In the genomic region with DNA sequence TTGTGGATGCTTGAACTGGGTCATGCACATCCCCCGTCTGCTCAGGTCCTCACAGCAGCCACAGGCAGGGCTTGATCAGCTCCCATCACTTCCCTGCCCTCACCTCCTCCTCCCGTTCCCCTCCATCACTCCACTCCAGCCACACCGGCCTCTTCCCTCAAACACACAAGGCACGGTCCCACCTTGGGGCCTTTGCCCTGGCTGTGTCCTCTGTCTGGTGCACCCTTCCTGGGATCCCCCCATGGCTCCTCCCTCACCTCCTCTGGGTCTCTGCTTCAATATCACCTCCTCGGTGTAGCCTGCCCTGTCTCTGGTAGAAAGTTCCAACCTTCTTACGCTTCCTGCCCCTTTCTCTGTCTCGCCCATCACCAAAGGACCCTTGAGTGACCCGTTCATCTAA, we compare ENCODE assay signal across 17 cellular contexts. TPM values are rescaled to one million over a fixed set of nuclear protein-coding genes. Genes with fewer than 3 reads are reported as not detected.
A peak's percentile ranks its signal among the peaks of the same experiment; 100 is the strongest.
DNase-seq lines count a peak whose midpoint lies in the region; ATAC-seq and TF ChIP-seq lines count a peak whose summit lies in the region.
"Had no signal": no experiment of that assay in that cellular context is flagged by ENCODE, and none has a peak within 500 bp of the region (broad histone marks: within the 10 kb centered on the region; RNA-seq: fewer than 3 reads in every experiment).

No MANE protein-coding gene starts in this region.

- H2BK120ac ChIP-seq in IMR-90 (ENCODE audit: low read depth, low read length) (no peak overlapping the region), mesenchymal stem cell (ENCODE audit: low read depth, low read length) (no peak overlapping the region)

- H4K91ac ChIP-seq in IMR-90 (ENCODE audit: insufficient read depth, low read depth, low read length) (no peak overlapping the region), mesenchymal stem cell (ENCODE audit: low read length) (no peak overlapping the region)

- H4K20me1 ChIP-seq in BLaER1 (no peaks in the 10 kb centered on the region), IMR-90 (ENCODE audit: insufficient read depth, low read length) (no peaks in the 10 kb centered on the region; the same call in 1 of the 2 replicates)

- dilution Hi-C loops in IMR-90 (cut with HindIII; ENCODE audit: low sequenced_read_pairs, unreplicated experiment) = no loop called here

- peak overlapping the region in 1 of 2 experiments; percentile 2 for H2BK12ac ChIP-seq in mesenchymal stem cell (ENCODE audit: low read length in 2 of 2)

- H3K27me3 ChIP-seq in BLaER1 (no peaks in the 10 kb centered on the region), IMR-90 (ENCODE audit: control insufficient read depth, insufficient read depth, low read length) (peaks cover 8% of the 10 kb centered on the region; the same call in 1 of the 2 replicates), mesenchymal stem cell (ENCODE audit: control insufficient read depth in 1 of 2, insufficient read depth in 1 of 2, low read length in 2 of 2) (peaks cover 0 to 28% of the 10 kb centered on the region in 2 experiments), spleen (replicated peaks in 1 of 7) (peaks cover 0 to 40% (median 3%) of the 10 kb centered on the region in 7 donors)
- H3K27me3 ChIP-seq: Peyer's patch had no signal

- H4K5ac ChIP-seq in IMR-90 (ENCODE audit: low read depth, low read length) = no peak overlapping the region

- H3K9me1 ChIP-seq in IMR-90 (ENCODE audit: insufficient read depth, low read length) = no peaks in the 10 kb centered on the region

- H3K4me1 ChIP-seq in BLaER1 (peaks cover 51% of the 10 kb centered on the region), IMR-90 (ENCODE audit: control insufficient read depth, insufficient read depth, low read length) (0 out of 2 replicates have a peak, but pooled peaks cover 2% of the 10 kb centered on the region), mesenchymal stem cell (ENCODE audit: control insufficient read depth, insufficient read depth, low read depth, low read length) (peaks cover 8% of the 10 kb centered on the region), spleen (peaks cover 6 to 69% (median 49%) of the 10 kb centered on the region in 6 donors)
- H3K4me1 ChIP-seq: Peyer's patch had no signal

- no peak overlapping the region for H2BK15ac ChIP-seq in IMR-90 (ENCODE audit: low read depth, low read length)
- H2BK15ac ChIP-seq in mesenchymal stem cell (ENCODE audit: low read depth, poor library complexity, severe bottlenecking) = no peak overlapping the region

- in situ Hi-C loops in IMR-90 (cut with MboI; ENCODE audit: low sequenced_read_pairs) = no loop called here

- no peak for TF ChIP-seq POLR2A in IMR-90 (IDR thresholded peaks at IDR 0.05; ENCODE audit: low read depth, low read length)
- TF ChIP-seq POLR2A in spleen (IDR thresholded peaks at IDR 0.05) = no peak

- CTCF ChIA-PET in IMR-90 (lab: Yijun Ruan, JAX) = no interaction called here

- intact Hi-C loops in IMR-90 (cut with micrococcal nuclease) (no loop called here), spleen (cut with DNase I; ENCODE audit: low total_unique reads) (no loop called here)

- H2BK5ac ChIP-seq in IMR-90 (ENCODE audit: low read depth, low read length, poor library complexity, severe bottlenecking) = no peak overlapping the region
- H2BK5ac ChIP-seq in mesenchymal stem cell (ENCODE audit: low read depth, low read length, poor library complexity, severe bottlenecking) = no peak overlapping the region

- H3K36me3 ChIP-seq in BLaER1 = no peaks in the 10 kb centered on the region
- H3K36me3 ChIP-seq in IMR-90 (ENCODE audit: control insufficient read depth, insufficient read depth, low read length) = no peaks in the 10 kb centered on the region
- H3K36me3 ChIP-seq in mesenchymal stem cell (ENCODE audit: control insufficient read depth in 1 of 2, insufficient read depth in 2 of 2, low read depth in 1 of 2, low read length in 2 of 2) = no peaks in the 10 kb centered on the region
- peaks cover 0 to 33% (median 0%) of the 10 kb centered on the region in 6 donors for H3K36me3 ChIP-seq in spleen
- H3K36me3 ChIP-seq: Peyer's patch had no signal

- H2AFZ ChIP-seq in IMR-90 (replicated peaks; ENCODE audit: low read length, poor library complexity) (peak overlapping the region; percentile 34), mesenchymal stem cell (ENCODE audit: low read depth, low read length) (peak overlapping the region; percentile 18)

- TF ChIP-seq RAD21 in IMR-90 (IDR thresholded peaks at IDR 0.05; ENCODE audit: low read length) = no peak

- H3K18ac ChIP-seq in IMR-90 (ENCODE audit: low read depth, low read length) (no peak overlapping the region), mesenchymal stem cell (ENCODE audit: low read depth in 1 of 2, low read length in 2 of 2) (no peak overlapping the region)

- H3K23ac ChIP-seq in IMR-90 (ENCODE audit: low read depth, low read length) = no peak overlapping the region
- H3K23ac ChIP-seq in mesenchymal stem cell (ENCODE audit: low read length in 2 of 2) = no peak overlapping the region

- H3K4me2 ChIP-seq in BLaER1 = peak overlapping the region; percentile 60
- H3K4me2 ChIP-seq in IMR-90 (ENCODE audit: low read depth, low read length) = no peak overlapping the region
- no peak overlapping the region for H3K4me2 ChIP-seq in mesenchymal stem cell (ENCODE audit: low read length, poor library complexity, severe bottlenecking)

- no peak overlapping the region for H2BK20ac ChIP-seq in IMR-90 (ENCODE audit: low read depth, low read length)

- no peak for DNase-seq in IMR-90
- DNase-seq in mesenchymal stem cell = no peak
- no peak for DNase-seq in spleen
- no peak for DNase-seq in HT-29 (ENCODE audit: low spot score)
- DNase-seq: DMS79, NCI-H1105, NCI-H1694, NCI-H2081 treated with DMSO at 0.1 percent for 48 hours, Peyer's patch had no signal

- peak overlapping the region; percentile 56; the same call in 1 of the 2 replicates for H3K27ac ChIP-seq in BLaER1
- H3K27ac ChIP-seq in IMR-90 (ENCODE audit: insufficient read depth, low read length) = no peak overlapping the region
- no peak overlapping the region for H3K27ac ChIP-seq in mesenchymal stem cell (ENCODE audit: low read length, poor library complexity, severe bottlenecking)
- H3K27ac ChIP-seq in spleen = peak overlapping the region in 5 of 8 donors; percentile 48 to 68 (median 65)

- H3K56ac ChIP-seq in IMR-90 (ENCODE audit: extremely low read depth, insufficient read depth, low read length) = no peak overlapping the region

- H2AK9ac ChIP-seq in IMR-90 (replicated peaks; ENCODE audit: low read depth, low read length, poor library complexity) = no peak overlapping the region

- no peaks in the 10 kb centered on the region for H3K79me1 ChIP-seq in IMR-90 (ENCODE audit: low read depth in 1 of 2, low read length in 2 of 2)
- H3K79me1 ChIP-seq in mesenchymal stem cell (replicated peaks; ENCODE audit: low read length, poor library complexity, severe bottlenecking) = no peaks in the 10 kb centered on the region

- H3K14ac ChIP-seq in IMR-90 (replicated peaks; ENCODE audit: low read depth, low read length) (no peak overlapping the region), mesenchymal stem cell (ENCODE audit: low read length in 2 of 2) (no peak overlapping the region)

- BruUV-seq in IMR-90 (replicated peaks; lab: Mats Ljungman, UMichigan) = no TSS peak

- 81% methylated on average over 8 of the region's 8 CpGs; no CpG with 5 or more reads in 1 of the 2 experiments for WGBS in IMR-90 (ENCODE audit: extremely low coverage in 2 of 2, insufficient read length in 1 of 2), 2 experiments
- WGBS in mesenchymal stem cell = 88% methylated on average over 8 of the region's 8 CpGs
- WGBS in spleen, 5 donors = 70 to 80% (median 70%) methylated on average over 8 of the region's 8 CpGs

- TF ChIP-seq CTCF in IMR-90 (conservative IDR thresholded peaks at IDR 0.05; ENCODE audit: low read depth, low read length) = no peak
- TF ChIP-seq CTCF in spleen (IDR thresholded peaks at IDR 0.05 in 8 of 11, conservative IDR thresholded peaks at IDR 0.05 in 3 of 11) = no peak

- no peak overlapping the region for H3K4ac ChIP-seq in IMR-90 (ENCODE audit: low read depth, low read length)
- no peak overlapping the region for H3K4ac ChIP-seq in mesenchymal stem cell (ENCODE audit: low read depth in 1 of 2, low read length in 2 of 2)

- no peak overlapping the region for H3K9ac ChIP-seq in BLaER1
- no peak overlapping the region for H3K9ac ChIP-seq in IMR-90 (ENCODE audit: low read depth, low read length)
- H3K9ac ChIP-seq in mesenchymal stem cell (ENCODE audit: low read length) = no peak overlapping the region

- ATAC-seq in IMR-90 (ENCODE audit: low read depth) = no peak
- no peak for ATAC-seq in HG03432 (IDR thresholded peaks at IDR 0.05; ENCODE audit: unreplicated experiment)
- ATAC-seq in GM18861 (IDR thresholded peaks at IDR 0.05; ENCODE audit: unreplicated experiment) = no peak

- H3K9me3 ChIP-seq in BLaER1 (no peaks in the 10 kb centered on the region), IMR-90 (ENCODE audit: control insufficient read depth, insufficient read depth, low read length) (no peaks in the 10 kb centered on the region), mesenchymal stem cell (ENCODE audit: control insufficient read depth, low read length) (no peaks in the 10 kb centered on the region), spleen (no peaks in the 10 kb centered on the region)
- H3K9me3 ChIP-seq: Peyer's patch had no signal

- H4K8ac ChIP-seq in IMR-90 (ENCODE audit: low read depth in 2 of 2, low read length in 2 of 2) = no peak overlapping the region
- H4K8ac ChIP-seq in mesenchymal stem cell (ENCODE audit: low read length) = no peak overlapping the region

- H2AK5ac ChIP-seq in IMR-90 (ENCODE audit: low read depth, low read length) (no peak overlapping the region), mesenchymal stem cell (ENCODE audit: low read length, severe bottlenecking) (no peak overlapping the region)

- POLR2A ChIA-PET in IMR-90 (lab: Charles Lee; ENCODE audit: unreplicated experiment) = no interaction called here

- H3K4me3 ChIP-seq in BLaER1 = no peak overlapping the region
- no peak overlapping the region for H3K4me3 ChIP-seq in IMR-90 (ENCODE audit: insufficient read depth, low read depth, low read length)
- no peak overlapping the region for H3K4me3 ChIP-seq in mesenchymal stem cell (ENCODE audit: insufficient read depth in 1 of 2, low read depth in 1 of 2, low read length in 2 of 2)
- H3K4me3 ChIP-seq in spleen = no peak overlapping the region
- H3K4me3 ChIP-seq: Peyer's patch had no signal

RNA-seq across cellular contexts. Expression of a gene that starts 16.0 kb away (rescaled TPM):
- 4.3 and 4.7 TPM in 2 replicates for total RNA-seq in IMR-90 (2012; rRNA removed)
- 14.6 and 15.1 TPM in 2 replicates for polyA plus RNA-seq in IMR-90 (2012; rRNA removed)
- polyA plus RNA-seq in IMR-90 (2012; cell fraction: cytosol; rRNA removed) = 9.8 and 11.4 TPM in 2 replicates
- polyA plus RNA-seq in IMR-90 (2012; cell fraction: nucleus; rRNA removed; ENCODE audit: low replicate concordance) = 34.3 and 114 TPM in 2 replicates
- polyA plus RNA-seq in mesenchymal stem cell (2013, experiment 1 of 2) = 8.4 TPM
- 8.6 TPM for polyA plus RNA-seq in mesenchymal stem cell (2013, experiment 2 of 2)
- total RNA-seq in spleen = 10 to 100 TPM; 19.4 to 44.1 (median 28.2) TPM
- polyA plus RNA-seq in spleen = 10 to 100 TPM; 13.0 to 24.5 (median 17.5) TPM
- 40.0 and 64.4 TPM in 2 replicates for total RNA-seq in HT-29 (2014; rRNA removed; shearing (Covaris generic))

RNA-seq across cellular contexts. Expression of a gene that starts 18.7 kb away (rescaled TPM):
- total RNA-seq in IMR-90 (2012; rRNA removed) = 1.6 and 1.7 TPM in 2 replicates
- 5.3 and 5.6 TPM in 2 replicates for polyA plus RNA-seq in IMR-90 (2012; rRNA removed)
- polyA plus RNA-seq in IMR-90 (2012; cell fraction: cytosol; rRNA removed) = 3.1 and 4.3 TPM in 2 replicates
- 20.5 and 33.6 TPM in 2 replicates for polyA plus RNA-seq in IMR-90 (2012; cell fraction: nucleus; rRNA removed; ENCODE audit: low replicate concordance)
- 5.5 TPM for polyA plus RNA-seq in mesenchymal stem cell (2013, experiment 1 of 2)
- polyA plus RNA-seq in mesenchymal stem cell (2013, experiment 2 of 2) = 5.3 TPM
- 10 to 100 TPM in 2 of 7 donors, 1 to 10 TPM in 5; 6.5 to 12.0 (median 9.4) TPM for total RNA-seq in spleen
- polyA plus RNA-seq in spleen = 1 to 10 TPM; 1.1 to 4.4 (median 1.5) TPM
- total RNA-seq in HT-29 (2014; rRNA removed; shearing (Covaris generic)) = 2.2 and 2.4 TPM in 2 replicates
- polyA plus RNA-seq: IgD-negative memory B cell had no signal

RNA-seq across cellular contexts. Expression of a gene that starts 23.8 kb away (rescaled TPM):
- total RNA-seq in IMR-90 (2012; rRNA removed) (not detected in 2 replicates), spleen (100 to 1,000 TPM; 233 to 555 (median 350) TPM)
- polyA plus RNA-seq in IMR-90 (2012; rRNA removed) (not detected in 2 replicates), spleen (10 to 100 TPM; 26.6 to 57.9 (median 46.6) TPM)
- polyA plus RNA-seq in IMR-90 (2012; cell fraction: cytosol; rRNA removed) = 0.02 TPM in 1 of 2 replicates, not detected in the other
- 0.10 TPM in 1 of 2 replicates, not detected in the other for polyA plus RNA-seq in IMR-90 (2012; cell fraction: nucleus; rRNA removed; ENCODE audit: low replicate concordance)
- polyA plus RNA-seq in mesenchymal stem cell (2013, experiment 1 of 2) = 0.04 TPM
- 0.33 TPM for polyA plus RNA-seq in mesenchymal stem cell (2013, experiment 2 of 2)
- total RNA-seq in HT-29 (2014; rRNA removed; shearing (Covaris generic)) = not detected in 2 replicates
- total RNA-seq: H4, LHCN-M2, NCI-H460 had no signal
- polyA plus RNA-seq: IgD-negative memory B cell had no signal

RNA-seq across cellular contexts. Expression of a gene that starts 40.6 kb away (rescaled TPM):
- total RNA-seq in IMR-90 (2012; rRNA removed) (not detected in 2 replicates), spleen (1 to 10 TPM in 6 of 7 donors, not detected in 1; 1.0 to 2.2 (median 1.7) TPM)
- polyA plus RNA-seq in IMR-90 (2012; rRNA removed) (not detected in 2 replicates), spleen (under 1 TPM; 0.13 to 0.18 (median 0.15) TPM)
- not detected in 2 replicates for polyA plus RNA-seq in IMR-90 (2012; cell fraction: cytosol; rRNA removed)
- polyA plus RNA-seq in IMR-90 (2012; cell fraction: nucleus; rRNA removed; ENCODE audit: low replicate concordance) = not detected in 2 replicates
- polyA plus RNA-seq in mesenchymal stem cell (2013, experiment 1 of 2) = 0.23 TPM
- 0.11 TPM for polyA plus RNA-seq in mesenchymal stem cell (2013, experiment 2 of 2)
- 0.81 and 1.6 TPM in 2 replicates for total RNA-seq in HT-29 (2014; rRNA removed; shearing (Covaris generic))
- total RNA-seq: H4, LHCN-M2, NCI-H460, Peyer's patch had no signal
- polyA plus RNA-seq: CD14-positive monocyte, IgD-negative memory B cell had no signal

RNA-seq across cellular contexts. Expression of a gene that starts 44.0 kb away (rescaled TPM):
- total RNA-seq in IMR-90 (2012; rRNA removed) = 33.7 and 35.0 TPM in 2 replicates
- polyA plus RNA-seq in IMR-90 (2012; rRNA removed) = 87.2 and 113 TPM in 2 replicates
- 105 and 131 TPM in 2 replicates for polyA plus RNA-seq in IMR-90 (2012; cell fraction: cytosol; rRNA removed)
- 54.5 and 126 TPM in 2 replicates for polyA plus RNA-seq in IMR-90 (2012; cell fraction: nucleus; rRNA removed; ENCODE audit: low replicate concordance)
- polyA plus RNA-seq in mesenchymal stem cell (2013, experiment 1 of 2) = 151 TPM
- 152 TPM for polyA plus RNA-seq in mesenchymal stem cell (2013, experiment 2 of 2)
- 10 to 100 TPM; 10.5 to 25.6 (median 22.4) TPM for total RNA-seq in spleen
- 10 to 100 TPM; 28.7 to 42.2 (median 37.7) TPM for polyA plus RNA-seq in spleen
- 24.6 and 32.4 TPM in 2 replicates for total RNA-seq in HT-29 (2014; rRNA removed; shearing (Covaris generic))

Comparison
In these comparisons a context has a peak if more than half of its experiments do, and no peak if none do; other contexts are left out.
1. H3K27ac ChIP-seq: peak in BLaER1 (single experiment) and spleen (5 of 8); none in IMR-90 (single experiment) and mesenchymal stem cell (single experiment).
2. RNA of a gene that starts 23.8 kb away (total RNA-seq): 233 to 555 TPM in spleen; not detected in IMR-90 and not detected in HT-29; every median in the first group is over 100 times any median in the second.